ENCODE assay signal across 1 cellular context in genomic region chr4:87118826-87119225, GRCh38.
TF ChIP-seq lines count a peak whose summit lies in the region.

No MANE protein-coding gene starts in this region.

TF ChIP-seq in SK-N-SH, 30 proteins besides CTCF, POLR2A, EP300 and RAD21 (continued from another document):
- TF ChIP-seq USF2 (IDR thresholded peaks at IDR 0.05; ENCODE audit: borderline replicate concordance, low read depth, low read length): no peak
- TF ChIP-seq JUND (IDR thresholded peaks at IDR 0.05): no peak
- TF ChIP-seq USF1 (IDR thresholded peaks at IDR 0.05; ENCODE audit: borderline replicate concordance, low read depth): no peak
- TF ChIP-seq RXRA (IDR thresholded peaks at IDR 0.05; ENCODE audit: borderline replicate concordance, low read depth): no peak
- no peak for TF ChIP-seq MAX (IDR thresholded peaks at IDR 0.05; ENCODE audit: low read depth)
- no peak for TF ChIP-seq GABPA (IDR thresholded peaks at IDR 0.05; ENCODE audit: low read depth)
- TF ChIP-seq FOXM1 (IDR thresholded peaks at IDR 0.05; ENCODE audit: low read depth): no peak
- TF ChIP-seq YY1 (IDR thresholded peaks at IDR 0.05; ENCODE audit: low read depth): no peak
- TF ChIP-seq SIN3A (IDR thresholded peaks at IDR 0.05; ENCODE audit: borderline replicate concordance, low read depth, low read length): no peak
- no peak for TF ChIP-seq EZH2phosphoT487 (IDR thresholded peaks at IDR 0.05; ENCODE audit: borderline replicate concordance, low read depth)
- TF ChIP-seq FOXJ3 (CRISPR knock-in tag; IDR thresholded peaks at IDR 0.05): no peak
- no peak for TF ChIP-seq POLR2AphosphoS5 (IDR thresholded peaks at IDR 0.05; ENCODE audit: low read depth, low read length)
- TF ChIP-seq CHD2 (IDR thresholded peaks at IDR 0.05; ENCODE audit: low read length, partially characterized antibody): no peak
- no peak for TF ChIP-seq TCF12 (IDR thresholded peaks at IDR 0.05)
- TF ChIP-seq TEAD4 (IDR thresholded peaks at IDR 0.05; ENCODE audit: borderline replicate concordance, insufficient read depth): no peak
